In the genomic region with DNA sequence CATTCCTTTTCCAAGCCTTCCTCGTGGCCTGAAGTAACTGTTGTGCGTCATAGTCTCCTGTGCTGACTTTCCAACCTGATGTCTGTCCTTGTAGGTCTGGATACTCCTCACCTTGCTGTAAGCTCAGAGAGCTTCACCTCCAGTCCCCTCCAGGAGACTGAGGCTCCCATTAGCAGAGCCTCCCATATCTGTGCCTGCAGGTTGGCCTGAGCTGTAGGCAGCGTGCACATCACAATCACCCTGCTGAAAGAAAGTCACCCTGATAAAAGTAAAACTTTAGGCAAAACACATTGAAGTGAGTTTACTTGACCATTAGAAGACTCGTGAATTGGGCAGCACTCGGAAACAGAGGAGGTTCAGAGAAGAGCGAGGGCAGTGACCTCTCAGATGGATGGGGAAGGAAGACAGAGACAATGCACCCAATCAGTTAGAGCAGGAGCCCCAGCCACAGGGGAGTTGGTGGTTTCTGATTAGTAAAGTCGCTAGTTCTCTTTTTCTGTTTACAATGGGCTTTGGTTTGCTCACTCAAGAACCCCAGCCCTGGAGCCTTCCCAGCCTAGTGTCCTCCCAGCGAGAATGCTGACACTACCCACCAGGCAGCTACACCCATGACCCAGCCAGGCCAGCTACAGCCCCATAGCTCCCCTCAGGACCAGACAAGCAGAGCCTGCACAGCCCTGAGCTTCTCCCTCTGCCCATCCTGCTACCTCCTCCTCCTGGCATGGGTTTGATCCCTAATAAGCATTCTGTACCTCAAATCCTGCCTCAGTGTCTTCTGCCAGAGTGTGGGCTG, we compare ENCODE assay signal across 1 cellular context.
TF ChIP-seq lines count a peak whose summit lies in the region.

No MANE protein-coding gene starts in this region.

TF ChIP-seq in HepG2, 621 proteins besides CTCF, POLR2A, EP300 and RAD21 (continued from another document):
- TF ChIP-seq, protein P1, sequence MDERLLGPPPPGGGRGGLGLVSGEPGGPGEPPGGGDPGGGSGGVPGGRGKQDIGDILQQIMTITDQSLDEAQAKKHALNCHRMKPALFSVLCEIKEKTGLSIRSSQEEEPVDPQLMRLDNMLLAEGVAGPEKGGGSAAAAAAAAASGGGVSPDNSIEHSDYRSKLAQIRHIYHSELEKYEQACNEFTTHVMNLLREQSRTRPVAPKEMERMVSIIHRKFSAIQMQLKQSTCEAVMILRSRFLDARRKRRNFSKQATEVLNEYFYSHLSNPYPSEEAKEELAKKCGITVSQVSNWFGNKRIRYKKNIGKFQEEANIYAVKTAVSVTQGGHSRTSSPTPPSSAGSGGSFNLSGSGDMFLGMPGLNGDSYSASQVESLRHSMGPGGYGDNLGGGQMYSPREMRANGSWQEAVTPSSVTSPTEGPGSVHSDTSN (CRISPR knock-in tag; IDR thresholded peaks at IDR 0.05), result no peak
- no peak for TF ChIP-seq ZKSCAN1 (IDR thresholded peaks at IDR 0.05; ENCODE audit: low read length)
- TF ChIP-seq, protein P2, sequence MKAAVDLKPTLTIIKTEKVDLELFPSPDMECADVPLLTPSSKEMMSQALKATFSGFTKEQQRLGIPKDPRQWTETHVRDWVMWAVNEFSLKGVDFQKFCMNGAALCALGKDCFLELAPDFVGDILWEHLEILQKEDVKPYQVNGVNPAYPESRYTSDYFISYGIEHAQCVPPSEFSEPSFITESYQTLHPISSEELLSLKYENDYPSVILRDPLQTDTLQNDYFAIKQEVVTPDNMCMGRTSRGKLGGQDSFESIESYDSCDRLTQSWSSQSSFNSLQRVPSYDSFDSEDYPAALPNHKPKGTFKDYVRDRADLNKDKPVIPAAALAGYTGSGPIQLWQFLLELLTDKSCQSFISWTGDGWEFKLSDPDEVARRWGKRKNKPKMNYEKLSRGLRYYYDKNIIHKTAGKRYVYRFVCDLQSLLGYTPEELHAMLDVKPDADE (CRISPR knock-in tag; IDR thresholded peaks at IDR 0.05), result no peak
- TF ChIP-seq, protein P3, sequence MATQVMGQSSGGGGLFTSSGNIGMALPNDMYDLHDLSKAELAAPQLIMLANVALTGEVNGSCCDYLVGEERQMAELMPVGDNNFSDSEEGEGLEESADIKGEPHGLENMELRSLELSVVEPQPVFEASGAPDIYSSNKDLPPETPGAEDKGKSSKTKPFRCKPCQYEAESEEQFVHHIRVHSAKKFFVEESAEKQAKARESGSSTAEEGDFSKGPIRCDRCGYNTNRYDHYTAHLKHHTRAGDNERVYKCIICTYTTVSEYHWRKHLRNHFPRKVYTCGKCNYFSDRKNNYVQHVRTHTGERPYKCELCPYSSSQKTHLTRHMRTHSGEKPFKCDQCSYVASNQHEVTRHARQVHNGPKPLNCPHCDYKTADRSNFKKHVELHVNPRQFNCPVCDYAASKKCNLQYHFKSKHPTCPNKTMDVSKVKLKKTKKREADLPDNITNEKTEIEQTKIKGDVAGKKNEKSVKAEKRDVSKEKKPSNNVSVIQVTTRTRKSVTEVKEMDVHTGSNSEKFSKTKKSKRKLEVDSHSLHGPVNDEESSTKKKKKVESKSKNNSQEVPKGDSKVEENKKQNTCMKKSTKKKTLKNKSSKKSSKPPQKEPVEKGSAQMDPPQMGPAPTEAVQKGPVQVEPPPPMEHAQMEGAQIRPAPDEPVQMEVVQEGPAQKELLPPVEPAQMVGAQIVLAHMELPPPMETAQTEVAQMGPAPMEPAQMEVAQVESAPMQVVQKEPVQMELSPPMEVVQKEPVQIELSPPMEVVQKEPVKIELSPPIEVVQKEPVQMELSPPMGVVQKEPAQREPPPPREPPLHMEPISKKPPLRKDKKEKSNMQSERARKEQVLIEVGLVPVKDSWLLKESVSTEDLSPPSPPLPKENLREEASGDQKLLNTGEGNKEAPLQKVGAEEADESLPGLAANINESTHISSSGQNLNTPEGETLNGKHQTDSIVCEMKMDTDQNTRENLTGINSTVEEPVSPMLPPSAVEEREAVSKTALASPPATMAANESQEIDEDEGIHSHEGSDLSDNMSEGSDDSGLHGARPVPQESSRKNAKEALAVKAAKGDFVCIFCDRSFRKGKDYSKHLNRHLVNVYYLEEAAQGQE (IDR thresholded peaks at IDR 0.05; ENCODE audit: borderline replicate concordance in 1 of 2, low read depth in 1 of 2, low read length in 2 of 2), result no peak
- TF ChIP-seq, protein P4, sequence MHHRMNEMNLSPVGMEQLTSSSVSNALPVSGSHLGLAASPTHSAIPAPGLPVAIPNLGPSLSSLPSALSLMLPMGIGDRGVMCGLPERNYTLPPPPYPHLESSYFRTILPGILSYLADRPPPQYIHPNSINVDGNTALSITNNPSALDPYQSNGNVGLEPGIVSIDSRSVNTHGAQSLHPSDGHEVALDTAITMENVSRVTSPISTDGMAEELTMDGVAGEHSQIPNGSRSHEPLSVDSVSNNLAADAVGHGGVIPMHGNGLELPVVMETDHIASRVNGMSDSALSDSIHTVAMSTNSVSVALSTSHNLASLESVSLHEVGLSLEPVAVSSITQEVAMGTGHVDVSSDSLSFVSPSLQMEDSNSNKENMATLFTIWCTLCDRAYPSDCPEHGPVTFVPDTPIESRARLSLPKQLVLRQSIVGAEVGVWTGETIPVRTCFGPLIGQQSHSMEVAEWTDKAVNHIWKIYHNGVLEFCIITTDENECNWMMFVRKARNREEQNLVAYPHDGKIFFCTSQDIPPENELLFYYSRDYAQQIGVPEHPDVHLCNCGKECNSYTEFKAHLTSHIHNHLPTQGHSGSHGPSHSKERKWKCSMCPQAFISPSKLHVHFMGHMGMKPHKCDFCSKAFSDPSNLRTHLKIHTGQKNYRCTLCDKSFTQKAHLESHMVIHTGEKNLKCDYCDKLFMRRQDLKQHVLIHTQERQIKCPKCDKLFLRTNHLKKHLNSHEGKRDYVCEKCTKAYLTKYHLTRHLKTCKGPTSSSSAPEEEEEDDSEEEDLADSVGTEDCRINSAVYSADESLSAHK (CRISPR knock-in tag; IDR thresholded peaks at IDR 0.05; ENCODE audit: borderline replicate concordance), result no peak
- no peak for TF ChIP-seq JARID2 (CRISPR knock-in tag; IDR thresholded peaks at IDR 0.05; ENCODE audit: insufficient replicate concordance)
